In genomic region chr20:46545077-46545826, GRCh38 we compare ENCODE assay signal across 11 cellular contexts. TPM values are rescaled to one million over a fixed set of nuclear protein-coding genes. Genes with fewer than 3 reads are reported as not detected.
DNase-seq lines count a peak whose midpoint lies in the region; ATAC-seq, FAIRE-seq and TF ChIP-seq lines count a peak whose summit lies in the region.
"Had no signal": no experiment of that assay in that cellular context is flagged by ENCODE, and none has a peak within 500 bp of the region (broad histone marks: within the 10 kb centered on the region; RNA-seq: fewer than 3 reads in every experiment).

No MANE protein-coding gene starts in this region.

- H3K4me3 ChIP-seq in K562 (no peak overlapping the region), kidney (ENCODE audit: low read length in 2 of 2) (no peak overlapping the region)
- H3K4me3 ChIP-seq: ascending aorta, SJCRH30 had no signal

- no peaks in the 10 kb centered on the region for H3K79me2 ChIP-seq in K562 (ENCODE audit: control insufficient read depth, insufficient read depth, low read length)

- H3K27me3 ChIP-seq in K562 (ENCODE audit: control insufficient read depth in 2 of 2, insufficient read depth in 2 of 2, low read length in 2 of 2): peaks cover 12 to 46% of the 10 kb centered on the region in 2 experiments; a peak in 4 of 5 replicates
- H3K27me3 ChIP-seq: ascending aorta had no signal

- no peak for TF ChIP-seq RAD21 in K562 (CRISPR knock-in tag; conservative IDR thresholded peaks at IDR 0.05 in 1 of 2, IDR thresholded peaks at IDR 0.05 in 1 of 2)

- BruUV-seq in K562 (replicated peaks; lab: Mats Ljungman, UMichigan): no TSS peak

- H3K36me3 ChIP-seq in K562 (ENCODE audit: control insufficient read depth, insufficient read depth, low read length) (no peaks in the 10 kb centered on the region), kidney (ENCODE audit: control insufficient read depth in 1 of 2, insufficient read depth in 2 of 2, low read length in 2 of 2) (no peaks in the 10 kb centered on the region)
- H3K36me3 ChIP-seq: ascending aorta, SJCRH30 had no signal

- H3K9me3 ChIP-seq in K562 (replicated peaks; ENCODE audit: control insufficient read depth, insufficient read depth, low read depth, low read length) (no peaks in the 10 kb centered on the region), kidney (ENCODE audit: control insufficient read depth in 1 of 2, low read length in 2 of 2) (peaks cover 0 to 3% of the 10 kb centered on the region in 2 donors)
- H3K9me3 ChIP-seq: ascending aorta, SJCRH30 had no signal

- TF ChIP-seq EP300 in K562 (IDR thresholded peaks at IDR 0.05; ENCODE audit: low read length): no peak

- TF ChIP-seq CTCF in K562 (IDR thresholded peaks at IDR 0.05 in 2 of 3, conservative IDR thresholded peaks at IDR 0.05 in 1 of 3; ENCODE audit: insufficient read depth in 2 of 3, low read depth in 1 of 3, low read length in 3 of 3): no peak
- TF ChIP-seq CTCF in kidney (IDR thresholded peaks at IDR 0.05; ENCODE audit: borderline replicate concordance, extremely low read depth, insufficient read depth): no peak

- no peaks in the 10 kb centered on the region for H3K9me3 Mint-ChIP-seq in stimulated activated effector memory CD8-positive, alpha-beta T cell treated with anti-CD3 and anti-CD28 coated beads, Interleukin-12 subunit alpha, Interleukin-12 subunit beta, amount 100 ng/mL, for 72 hours

- 4% methylated on average over 13 of the region's 14 CpGs for WGBS in K562 (ENCODE audit: insufficient coverage, low coverage, missing lambda C conversion rate)

- H4K20me1 ChIP-seq in K562 (replicated peaks; ENCODE audit: control insufficient read depth, insufficient read depth, low read length): no peaks in the 10 kb centered on the region

- no peak overlapping the region for H3K27ac Mint-ChIP-seq in stimulated activated effector memory CD8-positive, alpha-beta T cell treated with anti-CD3 and anti-CD28 coated beads, Interleukin-12 subunit alpha, Interleukin-12 subunit beta, amount 100 ng/mL, for 72 hours

- H2AFZ ChIP-seq in K562 (ENCODE audit: low read depth, low read length): no peak overlapping the region

- in situ Hi-C loops in K562 (cut with MboI): no loop called here

- H3K4me2 ChIP-seq in K562 (ENCODE audit: insufficient read depth, low read length): no peak overlapping the region

- no peak overlapping the region for H3K9ac ChIP-seq in K562 (ENCODE audit: insufficient read depth in 1 of 2, low read depth in 2 of 2, low read length in 2 of 2)
- H3K9ac ChIP-seq in kidney (ENCODE audit: low read length in 2 of 2): no peak overlapping the region

- H3K4me1 ChIP-seq in K562 (replicated peaks in 1 of 2; ENCODE audit: control insufficient read depth in 2 of 2, insufficient read depth in 2 of 2, low read length in 2 of 2) (peaks cover 0 to 15% of the 10 kb centered on the region in 2 experiments; a peak in 1 of 5 replicates), kidney (ENCODE audit: control insufficient read depth in 1 of 2, insufficient read depth in 1 of 2, low read depth in 1 of 2, low read length in 2 of 2) (no peaks in the 10 kb centered on the region)
- H3K4me1 ChIP-seq: ascending aorta had no signal

- no peaks in the 10 kb centered on the region for H3K9me1 ChIP-seq in K562 (ENCODE audit: control insufficient read depth, insufficient read depth, low read length)

- H3K27ac ChIP-seq in K562 (ENCODE audit: extremely low read depth, low read depth, low read length) (no peak overlapping the region), kidney (ENCODE audit: low read depth in 2 of 2, low read length in 2 of 2) (no peak overlapping the region)
- H3K27ac ChIP-seq: ascending aorta, SJCRH30 had no signal

- ATAC-seq in K562 (no peak), GM21367 (IDR thresholded peaks at IDR 0.05; ENCODE audit: unreplicated experiment) (no peak)
- ATAC-seq in stimulated activated effector memory CD8-positive, alpha-beta T cell treated with anti-CD3 and anti-CD28 coated beads, Interleukin-12 subunit alpha, Interleukin-12 subunit beta, amount 100 ng/mL, for 72 hours: peak; percentile 94

- CTCF ChIA-PET in K562 (lab: Yijun Ruan, JAX; ENCODE audit: low intra/inter-chr PET ratio): no interaction called here

- peaks cover 5% of the 10 kb centered on the region for H3K4me1 Mint-ChIP-seq in stimulated activated effector memory CD8-positive, alpha-beta T cell treated with anti-CD3 and anti-CD28 coated beads, Interleukin-12 subunit alpha, Interleukin-12 subunit beta, amount 100 ng/mL, for 72 hours

- peak; percentile 69 for DNase-seq in activated effector memory CD4-positive, alpha-beta T cell treated with anti-CD3 and anti-CD28 coated beads, Interleukin-2, amount 50 U/mL, for 16 hours
- DNase-seq in activated effector memory CD4-positive, alpha-beta T cell treated with Interleukin-2 at 50 U/mL for 16 hours: no peak
- peak; percentile 94 for DNase-seq in NOMO-1 treated with dmso at 0.1 percent for 144 hours (lab: John Stamatoyannopoulos, UW; ENCODE audit: unreplicated experiment)
- DNase-seq in K562 (ENCODE audit: extremely low read depth in 1 of 4, low spot score in 3 of 4): no peak
- DNase-seq in stimulated activated effector memory CD8-positive, alpha-beta T cell treated with anti-CD3 and anti-CD28 coated beads, Interleukin-12 subunit alpha, Interleukin-12 subunit beta, amount 100 ng/mL, for 72 hours (ENCODE audit: low spot score in 2 of 2): peak in 1 of 2 donors; percentile 77
- DNase-seq in kidney: no peak
- no peak for DNase-seq in NCI-H2196 treated with DMSO at 0.1 percent for 48 hours (lab: John Stamatoyannopoulos, UW; ENCODE audit: unreplicated experiment)
- DNase-seq: SJCRH30 had no signal

- peaks cover 7% of the 10 kb centered on the region for H3K36me3 Mint-ChIP-seq in stimulated activated effector memory CD8-positive, alpha-beta T cell treated with anti-CD3 and anti-CD28 coated beads, Interleukin-12 subunit alpha, Interleukin-12 subunit beta, amount 100 ng/mL, for 72 hours

- POLR2A ChIA-PET in K562 (lab: Yijun Ruan, JAX): no interaction called here

- H3K4me3 Mint-ChIP-seq in stimulated activated effector memory CD8-positive, alpha-beta T cell treated with anti-CD3 and anti-CD28 coated beads, Interleukin-12 subunit alpha, Interleukin-12 subunit beta, amount 100 ng/mL, for 72 hours: no peak overlapping the region

- no peak for TF ChIP-seq POLR2A in K562 (conservative IDR thresholded peaks at IDR 0.05)

- FAIRE-seq in K562 (lab: Jason Lieb, UNC) (no peak), kidney (lab: Jason Lieb, UNC) (no peak)

- intact Hi-C loops in K562 (cut with micrococcal nuclease) (no loop called here), kidney (cut with DNase I) (no loop called here)

TF ChIP-seq in K562, 482 proteins besides CTCF, POLR2A, EP300 and RAD21 (continues in another document):
- TF ChIP-seq TFAP4 (CRISPR knock-in tag; IDR thresholded peaks at IDR 0.05; ENCODE audit: borderline replicate concordance) (0 out of 2 replicates have a peak, but pooled peaks have one; percentile 16), MAFK (IDR thresholded peaks at IDR 0.05; ENCODE audit: low read length) (no peak), MTA2 (IDR thresholded peaks at IDR 0.05; ENCODE audit: low read depth) (no peak)

RNA-seq across cellular contexts. Expression of gene OCSTAMP, which starts 5.2 kb away (rescaled TPM):
- total RNA-seq in K562 (2011; cell fraction: chromatin; rRNA removed; ENCODE audit: low replicate concordance): not detected in 2 replicates
- not detected in 2 replicates for total RNA-seq in K562 (2011; cell fraction: nucleolus; rRNA removed)
- not detected in 2 replicates for total RNA-seq in K562 (2011; cell fraction: nucleoplasm; rRNA removed)
- total RNA-seq in K562 (2014; rRNA removed) (not detected in 2 replicates), K562 (2014; rRNA removed; fragmentation: Illumina TruSeq; extraction: Trizol) (not detected in 2 replicates), K562 (2015; rRNA removed; fragmentation: Illumina TruSeq; extraction: Trizol) (not detected in 2 replicates), K562 (2021) (not detected in 2 replicates), kidney (not detected)
- polyA plus RNA-seq in K562 (2011; rRNA removed) (not detected in 2 replicates), K562 (2014; fragmentation: Illumina TruSeq; extraction: Trizol) (not detected in 2 replicates), K562 (2014; fragmentation: Nextera tagmentation; extraction: Ambion mirVana) (not detected), K562 (2014; rRNA removed) (not detected in 2 replicates), kidney (ENCODE audit: insufficient read depth, low read depth, low replicate concordance) (not detected)
- polyA plus RNA-seq in K562 (2011; cell fraction: cytosol; rRNA removed): not detected in 2 replicates
- polyA plus RNA-seq in K562 (2011; cell fraction: nucleus; rRNA removed): 0.06 TPM in 1 of 2 replicates, not detected in the other
- not detected in 2 replicates for polyA plus RNA-seq in K562 (2012)
- polyA minus RNA-seq in K562 (2011; rRNA and poly(A)+ RNA removed): not detected in 2 replicates
- not detected in 2 replicates for polyA minus RNA-seq in K562 (2011; cell fraction: cytosol; rRNA and poly(A)+ RNA removed)
- not detected in 2 replicates for polyA minus RNA-seq in K562 (2011; cell fraction: nucleus; rRNA and poly(A)+ RNA removed)
- total RNA-seq: ascending aorta, osteoblast, SJCRH30 had no signal

RNA-seq across cellular contexts. Expression of gene ZNF334, which starts 31.9 kb away (rescaled TPM):
- total RNA-seq in K562 (2011; cell fraction: chromatin; rRNA removed; ENCODE audit: low replicate concordance): 0.46 and 1.1 TPM in 2 replicates
- 0.50 and 0.53 TPM in 2 replicates for total RNA-seq in K562 (2011; cell fraction: nucleolus; rRNA removed)
- 0.31 and 0.51 TPM in 2 replicates for total RNA-seq in K562 (2011; cell fraction: nucleoplasm; rRNA removed)
- total RNA-seq in K562 (2014; rRNA removed) (0.12 and 0.27 TPM in 2 replicates), K562 (2014; rRNA removed; fragmentation: Illumina TruSeq; extraction: Trizol) (0.22 and 0.29 TPM in 2 replicates), K562 (2015; rRNA removed; fragmentation: Illumina TruSeq; extraction: Trizol) (0.22 and 0.23 TPM in 2 replicates), K562 (2021) (0.24 and 0.34 TPM in 2 replicates), kidney (8.2 TPM)
- polyA plus RNA-seq in K562 (2011; rRNA removed) (0.05 and 0.06 TPM in 2 replicates), K562 (2014; fragmentation: Illumina TruSeq; extraction: Trizol) (0.21 TPM in 2 replicates), K562 (2014; fragmentation: Nextera tagmentation; extraction: Ambion mirVana) (under 1 TPM in 1 of 2 experiments, not detected in 1; 0.08 TPM), K562 (2014; rRNA removed) (0.19 and 0.21 TPM in 2 replicates), kidney (ENCODE audit: insufficient read depth, low read depth, low replicate concordance) (3.7 TPM)
- 0.01 TPM in 1 of 2 replicates, not detected in the other for polyA plus RNA-seq in K562 (2011; cell fraction: cytosol; rRNA removed)
- polyA plus RNA-seq in K562 (2011; cell fraction: nucleus; rRNA removed): 0.13 and 0.23 TPM in 2 replicates
- polyA plus RNA-seq in K562 (2012): 0.14 and 0.98 TPM in 2 replicates
- 0.04 and 0.09 TPM in 2 replicates for polyA minus RNA-seq in K562 (2011; rRNA and poly(A)+ RNA removed)
- polyA minus RNA-seq in K562 (2011; cell fraction: cytosol; rRNA and poly(A)+ RNA removed): not detected in 2 replicates
- polyA minus RNA-seq in K562 (2011; cell fraction: nucleus; rRNA and poly(A)+ RNA removed): 0.11 TPM in 1 of 2 replicates, not detected in the other
- total RNA-seq: ascending aorta had no signal

Comparison
In these comparisons a context has a peak if more than half of its experiments do, and no peak if none do; other contexts are left out.
1. DNase-seq: peak in activated effector memory CD4-positive, alpha-beta T cell treated with anti-CD3 and anti-CD28 coated beads, Interleukin-2, amount 50 U/mL, for 16 hours (single experiment) and NOMO-1 treated with dmso at 0.1 percent for 144 hours (single experiment); none in activated effector memory CD4-positive, alpha-beta T cell treated with Interleukin-2 at 50 U/mL for 16 hours (single experiment), K562 (0 of 4), kidney (single experiment) and NCI-H2196 treated with DMSO at 0.1 percent for 48 hours (single experiment).